ENCODE assay signal across 15 cellular contexts in genomic region chr4:105184316-105184988, GRCh38. TPM values are rescaled to one million over a fixed set of nuclear protein-coding genes. Genes with fewer than 3 reads are reported as not detected.
DNase-seq lines count a peak whose midpoint lies in the region; ATAC-seq, FAIRE-seq and TF ChIP-seq lines count a peak whose summit lies in the region.
"Had no signal": no experiment of that assay in that cellular context is flagged by ENCODE, and none has a peak within 500 bp of the region (broad histone marks: within the 10 kb centered on the region; RNA-seq: fewer than 3 reads in every experiment).

No MANE protein-coding gene starts in this region.

- DNase-seq in Right ventricle myocardium inferior (ENCODE audit: missing footprints) (no peak), cardiac septum (ENCODE audit: low spot score) (no peak), astrocyte (ENCODE audit: low read depth) (peak; percentile 49), kidney glomerular epithelial cell (lab: John Stamatoyannopoulos, UW) (peak; percentile 59), upper lobe of right lung (no peak)
- no peak for DNase-seq in stimulated activated CD4-positive, alpha-beta T cell treated with anti-CD3 and anti-CD28 coated beads, Interleukin-4, amount 100 ng/mL, for 4 hours
- DNase-seq in activated CD8-positive, alpha-beta memory T cell treated with anti-CD3 and anti-CD28 coated beads, Interleukin-2, amount 50 U/mL, for 48 hours = no peak
- DNase-seq: activated naive CD4-positive, alpha-beta T cell treated with anti-CD3 and anti-CD28 coated beads, Interleukin-2, amount 50 U/mL, for 16 hours; cerebellar nuclear complex; DMS153; midbrain; stimulated activated CD4-positive, alpha-beta T cell treated with anti-CD3 and anti-CD28 coated beads, Interleukin-1b, Interleukin-23, amount 100 ng/mL, for 48 hours had no signal

- no peak overlapping the region for H3K27ac ChIP-seq in astrocyte (ENCODE audit: low read depth, low read length)
- no peak overlapping the region for H3K27ac ChIP-seq in upper lobe of right lung
- H3K27ac ChIP-seq: esophagus muscularis mucosa had no signal

- no peak overlapping the region for H3K4me3 Mint-ChIP-seq in astrocyte (ENCODE audit: unreplicated experiment)

- no peak overlapping the region for H3K27ac Mint-ChIP-seq in astrocyte (ENCODE audit: unreplicated experiment)

- no peak overlapping the region for H2AFZ ChIP-seq in astrocyte (ENCODE audit: low read depth, low read length)

- no peak overlapping the region for H3K9ac ChIP-seq in astrocyte (ENCODE audit: low read length)

- peak; percentile 72 for ATAC-seq in Right ventricle myocardium inferior
- peak; percentile 30 for ATAC-seq in upper lobe of right lung
- no peak for ATAC-seq in GM18868 (IDR thresholded peaks at IDR 0.05; ENCODE audit: unreplicated experiment)

- H3K79me2 ChIP-seq in astrocyte (ENCODE audit: insufficient read depth, low read length) = peaks cover 56% of the 10 kb centered on the region

- H4K20me1 ChIP-seq in astrocyte (ENCODE audit: insufficient read depth, low read length) = peaks cover 28% of the 10 kb centered on the region

- no peaks in the 10 kb centered on the region for H3K9me3 Mint-ChIP-seq in astrocyte (ENCODE audit: unreplicated experiment)

- intact Hi-C loops in Right ventricle myocardium inferior (cut with DNase I) (no loop called here), cardiac septum (cut with DNase I) (no loop called here), upper lobe of right lung (cut with DNase I) (no loop called here)

- H3K4me1 ChIP-seq in astrocyte (ENCODE audit: insufficient read depth, low read length) (peaks cover 6% of the 10 kb centered on the region), upper lobe of right lung (no peaks in the 10 kb centered on the region)

- no peaks in the 10 kb centered on the region for H3K36me3 Mint-ChIP-seq in astrocyte (ENCODE audit: low read depth, unreplicated experiment)

- no peak overlapping the region for H3K4me3 ChIP-seq in astrocyte (ENCODE audit: insufficient read depth, low read depth, low read length)
- H3K4me3 ChIP-seq in upper lobe of right lung = no peak overlapping the region
- H3K4me3 ChIP-seq: esophagus muscularis mucosa had no signal

- H3K27me3 ChIP-seq in astrocyte (ENCODE audit: insufficient read depth, low read length) (no peaks in the 10 kb centered on the region), upper lobe of right lung (no peaks in the 10 kb centered on the region)
- H3K27me3 ChIP-seq: esophagus muscularis mucosa had no signal

- H3K4me1 Mint-ChIP-seq in astrocyte (ENCODE audit: low read depth, unreplicated experiment) = peaks cover 15% of the 10 kb centered on the region

- H3K9me3 ChIP-seq in astrocyte (ENCODE audit: insufficient read depth, low read depth, low read length) (no peaks in the 10 kb centered on the region), upper lobe of right lung (no peaks in the 10 kb centered on the region)
- H3K9me3 ChIP-seq: esophagus muscularis mucosa had no signal

- no peaks in the 10 kb centered on the region for H3K27me3 Mint-ChIP-seq in astrocyte (ENCODE audit: low read depth, unreplicated experiment)

- TF ChIP-seq CTCF in astrocyte (IDR thresholded peaks at IDR 0.05; ENCODE audit: insufficient read depth, low read depth, low read length) = no peak
- TF ChIP-seq CTCF in upper lobe of right lung (IDR thresholded peaks at IDR 0.05) = no peak

- FAIRE-seq in astrocyte (lab: Jason Lieb, UNC) = no peak
- FAIRE-seq: TTC549 had no signal

- peaks cover 3% of the 10 kb centered on the region for H3K36me3 ChIP-seq in astrocyte (ENCODE audit: insufficient read depth, low read length)
- H3K36me3 ChIP-seq in upper lobe of right lung = no peaks in the 10 kb centered on the region
- H3K36me3 ChIP-seq: esophagus muscularis mucosa had no signal

- no peak overlapping the region for H3K4me2 ChIP-seq in astrocyte (ENCODE audit: low read length)

RNA-seq across cellular contexts. Expression of gene TET2, which starts 37.8 kb away (rescaled TPM):
- 12.1 TPM for total RNA-seq in Right ventricle myocardium inferior
- total RNA-seq in cardiac septum = 19.5 TPM
- total RNA-seq in astrocyte = 15.7 and 16.9 TPM in 2 replicates
- 30.0 TPM for total RNA-seq in upper lobe of right lung

Comparison
In these comparisons a context has a peak if more than half of its experiments do, and no peak if none do; other contexts are left out.
1. DNase-seq: peak in astrocyte (single experiment) and kidney glomerular epithelial cell (single experiment); none in Right ventricle myocardium inferior (single experiment), cardiac septum (single experiment), upper lobe of right lung (single experiment), stimulated activated CD4-positive, alpha-beta T cell treated with anti-CD3 and anti-CD28 coated beads, Interleukin-4, amount 100 ng/mL, for 4 hours (0 of 2) and activated CD8-positive, alpha-beta memory T cell treated with anti-CD3 and anti-CD28 coated beads, Interleukin-2, amount 50 U/mL, for 48 hours (single experiment).